In genomic region chr10:16449454-16449853, GRCh38 we compare ENCODE assay signal across 24 cellular contexts.
"Had no signal": no experiment of that assay in that cellular context is flagged by ENCODE, and none has a peak within 500 bp of the region (broad histone marks: within the 10 kb centered on the region; RNA-seq: fewer than 3 reads in every experiment).

No MANE protein-coding gene starts in this region.

- ATAC-seq: effector memory CD8-positive, alpha-beta T cell; esophagus mucosa; foreskin keratinocyte; gastrocnemius medialis; gastroesophageal sphincter; heart left ventricle; heart right ventricle had no signal

- DNase-seq: colonic mucosa; cortex of kidney; dermis blood vessel endothelial cell; dorsolateral prefrontal cortex; effector CD4-positive, alpha-beta T cell; effector CD8-positive, alpha-beta T cell; effector memory CD4-positive, alpha-beta T cell; effector memory CD8-positive, alpha-beta T cell; endodermal cell; erythroblast; esophagus squamous epithelium; foreskin fibroblast; foreskin keratinocyte; foreskin melanocyte; gastrocnemius medialis; glutamatergic neuron; head of caudate nucleus; heart left ventricle; heart right ventricle had no signal

- H3K36me3 ChIP-seq: colonic mucosa, gastrocnemius medialis, heart right ventricle had no signal

- H3K4me1 ChIP-seq: colonic mucosa, esophagus muscularis mucosa, esophagus squamous epithelium, foreskin keratinocyte, gastrocnemius medialis, gastroesophageal sphincter had no signal

- H3K4me3 ChIP-seq: colonic mucosa, coronary artery, dorsolateral prefrontal cortex, esophagus muscularis mucosa, esophagus squamous epithelium, gastrocnemius medialis, gastroesophageal sphincter, heart left ventricle, heart right ventricle had no signal

- H3K9me3 ChIP-seq: colonic mucosa, esophagus muscularis mucosa, esophagus squamous epithelium, gastrocnemius medialis, gastroesophageal sphincter, heart left ventricle had no signal

- H3K27me3 ChIP-seq: colonic mucosa, dorsolateral prefrontal cortex, esophagus muscularis mucosa, esophagus squamous epithelium, foreskin keratinocyte, gastrocnemius medialis, gastroesophageal sphincter, heart left ventricle, heart right ventricle had no signal

- H3K27ac ChIP-seq: colonic mucosa, coronary artery, dorsolateral prefrontal cortex, epithelial cell of prostate, esophagus muscularis mucosa, esophagus squamous epithelium, foreskin keratinocyte, gastrocnemius medialis, gastroesophageal sphincter, heart left ventricle, heart right ventricle had no signal
